8 cellular contexts compared by ENCODE assay signal in genomic region chr4:171717231-171717720, GRCh38.
"Had no signal": no experiment of that assay in that cellular context is flagged by ENCODE, and none has a peak within 500 bp of the region (broad histone marks: within the 10 kb centered on the region; RNA-seq: fewer than 3 reads in every experiment).

No MANE protein-coding gene starts in this region.

- DNase-seq: GDM1, GF-D8 had no signal

- H3K4me3 ChIP-seq: GM12878 had no signal

- FAIRE-seq: G401.6, GM12878, GM12891, GM12892, GM18507, GM19239 had no signal
